28 cellular contexts compared by ENCODE assay signal in the genomic region with DNA sequence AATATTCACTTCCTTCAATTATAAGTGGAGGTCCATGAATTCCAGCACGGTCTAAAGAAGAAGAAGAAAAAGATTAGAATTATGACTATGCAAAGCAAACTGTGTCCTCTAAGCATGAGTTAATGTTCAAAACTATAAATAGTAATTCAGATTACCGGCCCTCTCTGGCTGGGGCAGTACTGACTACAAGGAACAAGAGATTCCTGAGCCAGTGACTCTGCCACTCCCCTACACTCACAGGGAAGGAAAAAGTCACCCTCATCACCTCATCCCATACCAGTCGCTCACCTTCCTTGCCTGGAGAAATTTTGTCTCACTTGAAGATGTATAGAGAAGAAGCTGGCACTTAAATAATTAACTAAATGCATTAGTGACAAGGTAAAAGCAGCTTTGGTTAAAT.
"Had no signal": no experiment of that assay in that cellular context is flagged by ENCODE, and none has a peak within 500 bp of the region (broad histone marks: within the 10 kb centered on the region; RNA-seq: fewer than 3 reads in every experiment).

No MANE protein-coding gene starts in this region.

- H3K36me3 Mint-ChIP-seq: mesothelial cell of epicardium had no signal

- H3K4me3 ChIP-seq: colonic mucosa, gastroesophageal sphincter, mucosa of descending colon, sigmoid colon, thoracic aorta, tibial nerve, upper lobe of left lung had no signal

- H3K4me1 ChIP-seq: colonic mucosa, gastroesophageal sphincter, parathyroid adenoma, sigmoid colon, tibial nerve had no signal

- H3K9me3 ChIP-seq: colonic mucosa, gastroesophageal sphincter, mucosa of descending colon, sigmoid colon, thoracic aorta, tibial nerve, upper lobe of left lung had no signal

- H3K27me3 Mint-ChIP-seq: dendritic cell treated with granulocyte-macrophage colony-stimulating factor and Interleukin-4, amounts not matched to agents 40 ng/mL and 50 ng/mL, for 4 days; naive B cell; natural killer cell treated with Interleukin-12 subunit alpha and Interleukin-12 subunit beta and Interleukin-15 and Interleukin-18, amount 100 ng/mL, for 72 hours; progenitor cell of endocrine pancreas; stimulated activated naive CD8-positive, alpha-beta T cell treated with anti-CD3 and anti-CD28 coated beads, Interleukin-15, Interleukin-2, amounts not matched to agents 100 ng/mL and 50 ng/mL, for 24 hours had no signal

- H3K27ac ChIP-seq: colonic mucosa, epithelial cell of prostate, gastroesophageal sphincter, parathyroid adenoma, sigmoid colon, thoracic aorta, tibial nerve, upper lobe of left lung had no signal

- ATAC-seq: esophagus mucosa; gastroesophageal sphincter; mucosa of descending colon; natural killer cell treated with Interleukin-12 subunit alpha and Interleukin-12 subunit beta and Interleukin-15 and Interleukin-18, amount 100 ng/mL, for 72 hours; stimulated activated effector memory CD8-positive, alpha-beta T cell treated with anti-CD3 and anti-CD28 coated beads, Interleukin-12 subunit alpha, Interleukin-12 subunit beta, amount 100 ng/mL, for 72 hours had no signal

- H3K9me3 Mint-ChIP-seq: dendritic cell treated with granulocyte-macrophage colony-stimulating factor and Interleukin-4, amounts not matched to agents 40 ng/mL and 50 ng/mL, for 4 days; endodermal cell; immature natural killer cell; mesothelial cell of epicardium; naive B cell; natural killer cell treated with Interleukin-12 subunit alpha and Interleukin-12 subunit beta and Interleukin-15 and Interleukin-18, amount 100 ng/mL, for 72 hours; neural crest cell; stimulated activated effector memory CD8-positive, alpha-beta T cell treated with anti-CD3 and anti-CD28 coated beads, Interleukin-12 subunit alpha, Interleukin-12 subunit beta, amount 100 ng/mL, for 72 hours; stimulated activated naive CD8-positive, alpha-beta T cell treated with anti-CD3 and anti-CD28 coated beads, Interleukin-15, Interleukin-2, amounts not matched to agents 100 ng/mL and 50 ng/mL, for 24 hours had no signal

- H3K4me1 Mint-ChIP-seq: immature natural killer cell, naive B cell had no signal

- H3K27me3 ChIP-seq: colonic mucosa, gastroesophageal sphincter, sigmoid colon, tibial nerve, upper lobe of left lung had no signal

- H3K36me3 ChIP-seq: colonic mucosa, gastroesophageal sphincter, sigmoid colon, thoracic aorta, tibial nerve, upper lobe of left lung had no signal

- H3K4me3 Mint-ChIP-seq: endodermal cell; immature natural killer cell; mesothelial cell of epicardium; naive B cell; natural killer cell treated with Interleukin-12 subunit alpha and Interleukin-12 subunit beta and Interleukin-15 and Interleukin-18, amount 100 ng/mL, for 72 hours; neural crest cell; stimulated activated effector memory CD8-positive, alpha-beta T cell treated with anti-CD3 and anti-CD28 coated beads, Interleukin-12 subunit alpha, Interleukin-12 subunit beta, amount 100 ng/mL, for 72 hours; stimulated activated naive CD8-positive, alpha-beta T cell treated with anti-CD3 and anti-CD28 coated beads, Interleukin-15, Interleukin-2, amounts not matched to agents 100 ng/mL and 50 ng/mL, for 24 hours had no signal

- DNase-seq: colonic mucosa; effector CD8-positive, alpha-beta T cell; endodermal cell; foreskin fibroblast; hypothalamus; immature natural killer cell; islet precursor cell; kidney glomerular epithelial cell; mesenchymal stem cell; mucosa of descending colon; naive B cell; sigmoid colon; stimulated activated CD4-positive, alpha-beta T cell treated with anti-CD3 and anti-CD28 coated beads, Interleukin-2, amount 100 ng/mL, for 24 hours; stimulated activated CD4-positive, alpha-beta T cell treated with anti-CD3 and anti-CD28 coated beads, Interleukin-4, amount 100 ng/mL, for 24 hours; upper lobe of left lung had no signal

- H3K27ac Mint-ChIP-seq: dendritic cell treated with granulocyte-macrophage colony-stimulating factor and Interleukin-4, amounts not matched to agents 40 ng/mL and 50 ng/mL, for 4 days; endodermal cell; immature natural killer cell; mesothelial cell of epicardium; natural killer cell treated with Interleukin-12 subunit alpha and Interleukin-12 subunit beta and Interleukin-15 and Interleukin-18, amount 100 ng/mL, for 72 hours; progenitor cell of endocrine pancreas; stimulated activated effector memory CD8-positive, alpha-beta T cell treated with anti-CD3 and anti-CD28 coated beads, Interleukin-12 subunit alpha, Interleukin-12 subunit beta, amount 100 ng/mL, for 72 hours; stimulated activated naive CD8-positive, alpha-beta T cell treated with anti-CD3 and anti-CD28 coated beads, Interleukin-15, Interleukin-2, amounts not matched to agents 100 ng/mL and 50 ng/mL, for 24 hours had no signal
